ENCODE assay signal across 1 cellular context in the genomic region with DNA sequence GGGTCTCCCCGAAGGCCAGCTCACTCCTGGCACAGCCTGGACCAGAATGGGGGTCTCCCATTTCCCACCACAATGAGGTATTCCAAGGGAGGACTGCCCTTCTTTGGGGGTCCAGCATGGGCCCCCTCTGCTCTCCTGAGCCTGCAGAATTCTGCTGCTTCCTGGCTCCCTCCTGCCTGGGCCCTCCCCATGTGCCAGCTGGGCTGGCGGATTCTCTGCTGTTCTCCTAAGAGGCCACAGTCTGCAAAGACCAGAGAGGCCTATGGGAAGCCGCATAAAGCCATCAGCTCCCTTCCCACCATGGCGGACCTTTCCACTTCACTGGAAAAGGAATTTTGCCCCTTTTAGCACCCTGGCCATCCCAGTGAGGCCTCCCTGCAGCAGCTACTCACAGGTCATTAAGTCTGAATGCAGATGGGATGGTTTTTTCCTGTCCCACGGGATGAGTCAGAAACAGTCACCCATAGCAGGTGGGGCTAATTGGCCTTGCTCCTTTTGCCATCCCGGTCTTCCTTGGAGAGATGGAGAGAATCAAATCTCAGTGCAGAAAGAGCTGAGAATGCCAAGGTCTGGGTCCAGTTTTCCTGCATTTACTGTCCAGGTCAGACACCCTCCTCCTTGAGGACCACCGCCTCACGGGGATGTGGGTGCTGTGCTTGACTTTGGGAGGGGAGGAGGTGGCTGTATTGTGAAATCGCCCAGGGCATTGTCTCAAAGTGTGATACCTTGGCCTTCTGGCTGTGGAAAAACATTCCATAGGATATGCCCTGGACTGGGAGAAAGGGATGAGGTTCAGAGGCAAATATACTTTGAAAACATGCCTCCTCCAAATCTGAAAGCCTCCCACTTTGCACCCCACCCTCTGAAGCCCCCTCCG.
TF ChIP-seq lines count a peak whose summit lies in the region.

No MANE protein-coding gene starts in this region.

TF ChIP-seq in WTC11, 78 proteins besides CTCF, POLR2A, EP300 and RAD21 (continued from another document):
- TF ChIP-seq CREB1 (CRISPR knock-in tag; IDR thresholded peaks at IDR 0.05) (no peak), MLX (CRISPR knock-in tag; IDR thresholded peaks at IDR 0.05) (no peak)
